Comparison of ENCODE assay signal across 8 cellular contexts in the genomic region with DNA sequence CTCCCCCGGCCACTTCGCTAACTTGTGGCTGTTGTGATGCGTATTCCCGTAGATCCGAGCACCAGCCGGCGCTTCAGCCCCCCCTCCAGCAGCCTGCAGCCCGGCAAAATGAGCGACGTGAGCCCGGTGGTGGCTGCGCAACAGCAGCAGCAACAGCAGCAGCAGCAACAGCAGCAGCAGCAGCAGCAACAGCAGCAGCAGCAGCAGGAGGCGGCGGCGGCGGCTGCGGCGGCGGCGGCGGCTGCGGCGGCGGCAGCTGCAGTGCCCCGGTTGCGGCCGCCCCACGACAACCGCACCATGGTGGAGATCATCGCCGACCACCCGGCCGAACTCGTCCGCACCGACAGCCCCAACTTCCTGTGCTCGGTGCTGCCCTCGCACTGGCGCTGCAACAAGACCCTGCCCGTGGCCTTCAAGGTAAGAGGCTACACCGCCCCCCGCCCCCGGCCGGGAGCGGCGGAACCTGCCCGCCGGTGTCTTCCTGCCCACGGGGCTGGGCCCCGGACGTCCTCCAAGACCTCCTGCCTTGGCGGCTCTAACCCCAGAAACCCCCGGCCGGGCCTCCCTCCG. TPM values are rescaled to one million over a fixed set of nuclear protein-coding genes. Genes with fewer than 3 reads are reported as not detected.
A peak's percentile ranks its signal among the peaks of the same experiment; 100 is the strongest.
DNase-seq lines count a peak whose midpoint lies in the region; ATAC-seq and TF ChIP-seq lines count a peak whose summit lies in the region.

No MANE protein-coding gene starts in this region.

- peaks cover 19% of the 10 kb centered on the region for H3K27me3 Mint-ChIP-seq in glutamatergic neuron (ENCODE audit: unreplicated experiment)

- no peak for TF ChIP-seq EP300 in ovary (IDR thresholded peaks at IDR 0.05)

- peak overlapping the region; percentile 90 for H3K4me3 Mint-ChIP-seq in glutamatergic neuron (ENCODE audit: unreplicated experiment)

- no peak overlapping the region for H3K27ac Mint-ChIP-seq in glutamatergic neuron (ENCODE audit: unreplicated experiment)

- H3K36me3 Mint-ChIP-seq in glutamatergic neuron (ENCODE audit: unreplicated experiment): no peaks in the 10 kb centered on the region

- peaks cover 10% of the 10 kb centered on the region for H3K9me3 Mint-ChIP-seq in glutamatergic neuron (ENCODE audit: unreplicated experiment)

- intact Hi-C loops in ovary (cut with DNase I): loop anchor here in 1 of 4 donors (5.0 to 10.0 kb wide), 2 partner anchors 292 to 945 kb away; no protein-coding TSS in a partner anchor

- TF ChIP-seq CTCF in GM06990 (IDR thresholded peaks at IDR 0.05; ENCODE audit: insufficient read depth, low read length, poor library complexity, severe bottlenecking) (no peak), glutamatergic neuron (IDR thresholded peaks at IDR 0.05; ENCODE audit: partially characterized antibody, unreplicated experiment) (no peak), ovary (IDR thresholded peaks at IDR 0.05) (no peak)

- DNase-seq in GM06990 (ENCODE audit: extremely low read depth, insufficient read length): no peak
- DNase-seq in NCI-H748 treated with DMSO at 0.1 percent for 48 hours (lab: John Stamatoyannopoulos, UW): peak; percentile 36
- DNase-seq in activated T-helper 9 cell treated with anti-CD3 and anti-CD28 coated beads, Interleukin-2, amount 50 U/mL, for 16 hours (ENCODE audit: low read depth): peak; percentile 53
- DNase-seq in glutamatergic neuron: peak; percentile 50
- peak; percentile 35 to 62 (median 47) for DNase-seq in ovary
- no peak for DNase-seq in NCI-H2196 treated with DMSO at 0.1 percent for 48 hours (lab: John Stamatoyannopoulos, UW; ENCODE audit: unreplicated experiment)

- WGBS in ovary, 3 donors: 1 to 2% (median 1%) methylated on average over 38 to 55 of the region's 55 CpGs

- no peak for ATAC-seq in GM18873 (IDR thresholded peaks at IDR 0.05; ENCODE audit: low FRiP score, unreplicated experiment)
- ATAC-seq in GM21737 (IDR thresholded peaks at IDR 0.05; ENCODE audit: unreplicated experiment): no peak

- H3K27ac ChIP-seq in ovary: peak overlapping the region; percentile 33 to 60

- H3K27me3 ChIP-seq in GM06990 (replicated peaks; ENCODE audit: control insufficient read depth, insufficient read depth, low read length): peaks cover 2% of the 10 kb centered on the region; the same call in 1 of the 2 replicates
- H3K27me3 ChIP-seq in ovary: no peaks in the 10 kb centered on the region

- TF ChIP-seq POLR2A in ovary (IDR thresholded peaks at IDR 0.05): no peak

- H3K36me3 ChIP-seq in GM06990 (ENCODE audit: control insufficient read depth, insufficient read depth, low read length) (no peaks in the 10 kb centered on the region), ovary (no peaks in the 10 kb centered on the region)

- H3K4me3 ChIP-seq in GM06990 (replicated peaks; ENCODE audit: low read depth, low read length) (peak overlapping the region; percentile 41), ovary (peak overlapping the region; percentile 46)

- H3K4me1 Mint-ChIP-seq in glutamatergic neuron (ENCODE audit: low read depth, unreplicated experiment): peaks cover 11% of the 10 kb centered on the region

- H3K9me3 ChIP-seq in ovary: no peaks in the 10 kb centered on the region

- H3K4me1 ChIP-seq in ovary (ENCODE audit: insufficient read depth): peaks cover 3% of the 10 kb centered on the region

RNA-seq across cellular contexts. Expression of gene SUPT3H, which starts 44.9 kb away (rescaled TPM):
- total RNA-seq in glutamatergic neuron (ENCODE audit: unreplicated experiment): 16.0 TPM
- 10 to 100 TPM; 10.3 to 23.1 (median 16.4) TPM for total RNA-seq in ovary
- polyA plus RNA-seq in ovary: 10 to 100 TPM; 12.6 to 13.6 TPM

Comparison
In these comparisons a context has a peak if more than half of its experiments do, and no peak if none do; other contexts are left out.
1. DNase-seq: peak in NCI-H748 treated with DMSO at 0.1 percent for 48 hours (single experiment), activated T-helper 9 cell treated with anti-CD3 and anti-CD28 coated beads, Interleukin-2, amount 50 U/mL, for 16 hours (single experiment), glutamatergic neuron (single experiment) and ovary (5 of 5); none in GM06990 (single experiment) and NCI-H2196 treated with DMSO at 0.1 percent for 48 hours (single experiment).